In the genomic region with DNA sequence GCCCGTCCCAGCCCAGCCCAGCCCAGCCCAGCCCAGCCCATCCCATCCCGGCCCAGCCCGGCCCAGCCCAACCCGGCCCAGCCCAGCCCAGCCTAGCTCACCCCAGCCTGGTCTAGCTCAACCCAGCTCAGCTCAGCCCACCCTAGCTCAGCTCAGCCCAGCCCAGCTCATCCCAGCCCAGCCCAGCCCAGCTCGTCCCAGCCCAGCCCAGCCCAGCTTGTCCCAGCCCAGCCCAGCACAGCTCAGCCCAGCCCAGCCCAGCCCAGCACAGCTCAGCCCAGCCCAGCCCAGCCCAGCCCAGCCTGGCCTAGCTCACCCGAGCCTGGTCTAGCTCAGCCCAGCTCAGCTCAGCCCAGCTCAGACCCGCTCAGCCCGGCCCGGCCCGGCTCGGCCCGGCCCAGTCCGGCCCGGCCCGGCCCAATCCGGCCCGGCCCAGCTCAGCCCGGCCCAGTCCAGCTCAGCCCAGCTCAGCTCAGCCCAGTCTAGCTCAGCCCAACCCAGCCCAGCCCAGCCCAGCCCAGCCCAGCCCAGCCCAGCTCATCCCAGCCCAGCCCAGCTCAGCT, we compare ENCODE assay signal across 23 cellular contexts.
"Had no signal": no experiment of that assay in that cellular context is flagged by ENCODE, and none has a peak within 500 bp of the region (broad histone marks: within the 10 kb centered on the region; RNA-seq: fewer than 3 reads in every experiment).

No MANE protein-coding gene starts in this region.

- H3K27ac ChIP-seq: brain microvascular endothelial cell, RWPE1, SJSA1 had no signal

- H3K27ac Mint-ChIP-seq: activated CD4-positive, alpha-beta T cell treated with anti-CD3 and anti-CD28 coated beads, Interleukin-2, amount 10 ng/mL, durations not matched to agents 24 days and 14 days; activated naive CD4-positive, alpha-beta T cell treated with anti-CD3 and anti-CD28 coated beads, Interleukin-2, amount 10 ng/mL, durations not matched to agents 7 days and 5 days; activated naive CD8-positive, alpha-beta T cell treated with anti-CD3 and anti-CD28 coated beads for 36 hours; activated T-helper 17 cell treated with anti-CD3 and anti-CD28 coated beads, Interleukin-2, amount 50 U/mL, for 72 hours; T-helper 1 cell treated with Interleukin-12 subunit alpha and Interleukin-12 subunit beta and Interleukin-4 antibody, amounts not matched to agents 30 μg/mL and 1 μg/mL, for 36 hours; WTC11 had no signal

- H3K36me3 ChIP-seq: brain microvascular endothelial cell, Peyer's patch, SJSA1 had no signal

- H3K27me3 Mint-ChIP-seq: activated CD4-positive, alpha-beta T cell treated with anti-CD3 and anti-CD28 coated beads, Interleukin-2, amount 10 ng/mL, durations not matched to agents 24 days and 14 days; activated naive CD4-positive, alpha-beta T cell treated with anti-CD3 and anti-CD28 coated beads, Interleukin-2, amount 10 ng/mL, durations not matched to agents 7 days and 5 days; activated naive CD8-positive, alpha-beta T cell treated with anti-CD3 and anti-CD28 coated beads for 36 hours; activated T-helper 17 cell treated with anti-CD3 and anti-CD28 coated beads, Interleukin-2, amount 50 U/mL, for 72 hours had no signal

- H3K27me3 ChIP-seq: brain microvascular endothelial cell, Peyer's patch, SJSA1 had no signal

- H3K4me1 Mint-ChIP-seq: activated CD4-positive, alpha-beta T cell treated with anti-CD3 and anti-CD28 coated beads, Interleukin-2, amount 10 ng/mL, durations not matched to agents 24 days and 14 days; activated naive CD8-positive, alpha-beta T cell treated with anti-CD3 and anti-CD28 coated beads for 36 hours; activated T-helper 17 cell treated with anti-CD3 and anti-CD28 coated beads, Interleukin-2, amount 50 U/mL, for 72 hours; WTC11 had no signal

- H3K4me3 Mint-ChIP-seq: activated CD4-positive, alpha-beta T cell treated with anti-CD3 and anti-CD28 coated beads, Interleukin-2, amount 10 ng/mL, durations not matched to agents 24 days and 14 days; activated naive CD4-positive, alpha-beta T cell treated with anti-CD3 and anti-CD28 coated beads, Interleukin-2, amount 10 ng/mL, durations not matched to agents 7 days and 5 days; activated naive CD8-positive, alpha-beta T cell treated with anti-CD3 and anti-CD28 coated beads for 36 hours; activated T-helper 17 cell treated with anti-CD3 and anti-CD28 coated beads, Interleukin-2, amount 50 U/mL, for 72 hours; T-helper 1 cell treated with Interleukin-12 subunit alpha and Interleukin-12 subunit beta and Interleukin-4 antibody, amounts not matched to agents 30 μg/mL and 1 μg/mL, for 36 hours; WTC11 had no signal

- H3K9me3 ChIP-seq: Peyer's patch, SJSA1 had no signal

- H3K9me3 Mint-ChIP-seq: activated CD4-positive, alpha-beta T cell treated with anti-CD3 and anti-CD28 coated beads, Interleukin-2, amount 10 ng/mL, durations not matched to agents 24 days and 14 days; activated naive CD4-positive, alpha-beta T cell treated with anti-CD3 and anti-CD28 coated beads, Interleukin-2, amount 10 ng/mL, durations not matched to agents 7 days and 5 days; activated naive CD8-positive, alpha-beta T cell treated with anti-CD3 and anti-CD28 coated beads for 36 hours; activated T-helper 17 cell treated with anti-CD3 and anti-CD28 coated beads, Interleukin-2, amount 50 U/mL, for 72 hours; T-helper 1 cell treated with Interleukin-12 subunit alpha and Interleukin-12 subunit beta and Interleukin-4 antibody, amounts not matched to agents 30 μg/mL and 1 μg/mL, for 36 hours had no signal

- H3K4me1 ChIP-seq: SJSA1 had no signal

- H3K4me3 ChIP-seq: SJSA1 had no signal

- ATAC-seq: activated T-helper 17 cell treated with anti-CD3 and anti-CD28 coated beads, Interleukin-2, amount 50 U/mL, for 72 hours; SK-N-SH treated with all-trans-retinoic acid at 6 μM for 48 hours; WTC11 had no signal

- DNase-seq: activated CD4-positive, alpha-beta T cell treated with anti-CD3 and anti-CD28 coated beads for 1 hour; activated CD4-positive, alpha-beta T cell treated with anti-CD3 and anti-CD28 coated beads, Interleukin-2, amount 10 ng/mL, durations not matched to agents 24 days and 14 days; activated CD4-positive, alpha-beta T cell treated with anti-CD3 and anti-CD28 coated beads, Interleukin-2, amount 50 U/mL, for 48 hours; activated gamma-delta T cell; activated naive CD4-positive, alpha-beta T cell treated with anti-CD3 and anti-CD28 coated beads, Interleukin-2, amount 10 ng/mL, durations not matched to agents 7 days and 5 days; activated naive CD8-positive, alpha-beta T cell treated with anti-CD3 and anti-CD28 coated beads for 36 hours; brain microvascular endothelial cell; Karpas-422; MM.1S; NCI-H1105; NCI-H1436; NCI-H1694 treated with DMSO at 0.1 percent for 48 hours; NCI-H2029 treated with DMSO at 0.1 percent for 48 hours; NCI-H446; NCI-H524; Peyer's patch; SHP77 had no signal
